8 cellular contexts compared by ENCODE assay signal in genomic region chr5:98827161-98827560, GRCh38. TPM values are rescaled to one million over a fixed set of nuclear protein-coding genes. Genes with fewer than 3 reads are reported as not detected.
DNase-seq lines count a peak whose midpoint lies in the region; ATAC-seq and TF ChIP-seq lines count a peak whose summit lies in the region.

No MANE protein-coding gene starts in this region.

- H3K36me3 ChIP-seq in Panc1 (ENCODE audit: control insufficient read depth, insufficient read depth, low read length) = no peaks in the 10 kb centered on the region; the same call in 1 of the 2 replicates
- no peaks in the 10 kb centered on the region for H3K36me3 ChIP-seq in gastrocnemius medialis

- DNase-seq in NCI-H510A treated with DMSO at 0.1 percent for 48 hours (lab: John Stamatoyannopoulos, UW) (peak; percentile 10), NCI-H510A (lab: John Stamatoyannopoulos, UW) (no peak), Panc1 (ENCODE audit: low read depth, low spot score) (peak; percentile 41), fibroblast of mammary gland (ENCODE audit: low read depth) (peak; percentile 60), gastrocnemius medialis (no peak)
- DNase-seq in activated CD4-positive, alpha-beta T cell treated with anti-CD3 and anti-CD28 coated beads, Interleukin-2, amount 50 U/mL, for 48 hours = no peak
- no peak for DNase-seq in stimulated activated CD8-positive, alpha-beta memory T cell treated with anti-CD3 and anti-CD28 coated beads, Interleukin-4, amount 100 ng/mL, for 48 hours

- CTCF ChIA-PET in Panc1 (lab: Charles Lee) = no interaction called here

- ATAC-seq in HG02885 (IDR thresholded peaks at IDR 0.05; ENCODE audit: poor library complexity, unreplicated experiment) (peak; percentile 91), Panc1 (peak; percentile 74; the same call in 1 of the 2 replicates), gastrocnemius medialis (no peak)

- H3K4me3 ChIP-seq in Panc1 (ENCODE audit: low read depth in 2 of 2, low read length in 2 of 2) = no peak overlapping the region
- H3K4me3 ChIP-seq in fibroblast of mammary gland (ENCODE audit: control insufficient read depth, low read depth, low read length) = no peak overlapping the region
- H3K4me3 ChIP-seq in gastrocnemius medialis = no peak overlapping the region

- no peaks in the 10 kb centered on the region for H3K4me1 ChIP-seq in Panc1 (ENCODE audit: control insufficient read depth, insufficient read depth, low read length)
- H3K4me1 ChIP-seq in gastrocnemius medialis = no peaks in the 10 kb centered on the region

- peak; percentile 65; the same call in 1 of the 2 replicates for TF ChIP-seq CTCF in Panc1 (IDR thresholded peaks at IDR 0.05)
- TF ChIP-seq CTCF in fibroblast of mammary gland (conservative IDR thresholded peaks at IDR 0.05; ENCODE audit: control insufficient read depth, insufficient read depth, low read depth, low read length) = peak; percentile 56
- peak; percentile 39 to 58 (median 49) for TF ChIP-seq CTCF in gastrocnemius medialis (IDR thresholded peaks at IDR 0.05 in 4 of 5, conservative IDR thresholded peaks at IDR 0.05 in 1 of 5)

- in situ Hi-C loops in Panc1 (cut with HindIII; ENCODE audit: low pct_unique_long_range_greater_than_20kb, low sequenced_read_pairs) = no loop called here
- in situ Hi-C loops in gastrocnemius medialis (cut with MboI; ENCODE audit: low sequenced_read_pairs in 4 of 4) = loop anchor here in 1 of 4 donors (25.0 kb wide), 1 partner anchor 1590 kb away; no protein-coding TSS in a partner anchor

- no TSS peak for BruUV-seq in Panc1 (replicated peaks; lab: Mats Ljungman, UMichigan)

- intact Hi-C loops in Panc1 (cut with micrococcal nuclease; ENCODE audit: unreplicated experiment) (loop anchor here (5.0 kb wide), 1 partner anchor 55 kb away; the partner anchor contains the start of gene RGMB), gastrocnemius medialis (cut with DNase I; ENCODE audit: low total_unique reads) (loop anchor here (2.0 to 5.0 kb wide), 3 partner anchors 40 to 1596 kb away; no protein-coding TSS in a partner anchor)

- H3K27ac ChIP-seq in Panc1 (ENCODE audit: low read length) = no peak overlapping the region
- H3K27ac ChIP-seq in gastrocnemius medialis = no peak overlapping the region

- no peaks in the 10 kb centered on the region for H3K9me3 ChIP-seq in Panc1 (ENCODE audit: control insufficient read depth, insufficient read depth, low read depth, low read length)
- H3K9me3 ChIP-seq in gastrocnemius medialis = no peaks in the 10 kb centered on the region

- POLR2A ChIA-PET in Panc1 (lab: Charles Lee) = no interaction called here

- H3K27me3 ChIP-seq in Panc1 (ENCODE audit: control insufficient read depth, insufficient read depth, low read length) (no peaks in the 10 kb centered on the region), gastrocnemius medialis (no peaks in the 10 kb centered on the region)

- TF ChIP-seq POLR2A in gastrocnemius medialis (IDR thresholded peaks at IDR 0.05) = no peak

RNA-seq across cellular contexts. Expression of gene RGMB, which starts 53.7 kb away (rescaled TPM):
- total RNA-seq in Panc1 (2021; ENCODE audit: unreplicated experiment) (25.4 TPM), gastrocnemius medialis (10 to 100 TPM; 11.2 to 57.8 (median 25.9) TPM)
- 17.0 TPM for polyA plus RNA-seq in Panc1 (2012; ENCODE audit: insufficient read length)

Comparison
In these comparisons a context has a peak if more than half of its experiments do, and no peak if none do; other contexts are left out.
1. DNase-seq: peak in NCI-H510A treated with DMSO at 0.1 percent for 48 hours (single experiment), Panc1 (single experiment) and fibroblast of mammary gland (single experiment); none in NCI-H510A (single experiment), gastrocnemius medialis (0 of 2), activated CD4-positive, alpha-beta T cell treated with anti-CD3 and anti-CD28 coated beads, Interleukin-2, amount 50 U/mL, for 48 hours (0 of 2) and stimulated activated CD8-positive, alpha-beta memory T cell treated with anti-CD3 and anti-CD28 coated beads, Interleukin-4, amount 100 ng/mL, for 48 hours (single experiment).
2. ATAC-seq: peak in HG02885 (single experiment) and Panc1 (single experiment); none in gastrocnemius medialis (0 of 2).
3. Peak in every context shown above with its lines, with median percentiles within 50 percentile points of each other: CTCF ChIP-seq.